ENCODE assay signal across 9 cellular contexts in genomic region chr6:125075741-125076481, GRCh38.
"Had no signal": no experiment of that assay in that cellular context is flagged by ENCODE, and none has a peak within 500 bp of the region (broad histone marks: within the 10 kb centered on the region; RNA-seq: fewer than 3 reads in every experiment).

No MANE protein-coding gene starts in this region.

- H3K4me3 ChIP-seq: GM23338 had no signal

- H3K27ac ChIP-seq: HL-60 had no signal

- H3K4me2 ChIP-seq: GM23338 had no signal

- H2AFZ ChIP-seq: GM23338 had no signal

- ATAC-seq: GM23338 had no signal

- DNase-seq: H9, HCEC 1CT, HFFc6, IMR-90, KBM-7 had no signal

- FAIRE-seq: H1, H54 had no signal

- H3K27ac Mint-ChIP-seq: GM23338, HFFc6 had no signal

- H3K9me3 Mint-ChIP-seq: GM23338, H9, HFFc6 had no signal

- H3K4me3 Mint-ChIP-seq: GM23338, H9, HFFc6 had no signal
